In the genomic region with DNA sequence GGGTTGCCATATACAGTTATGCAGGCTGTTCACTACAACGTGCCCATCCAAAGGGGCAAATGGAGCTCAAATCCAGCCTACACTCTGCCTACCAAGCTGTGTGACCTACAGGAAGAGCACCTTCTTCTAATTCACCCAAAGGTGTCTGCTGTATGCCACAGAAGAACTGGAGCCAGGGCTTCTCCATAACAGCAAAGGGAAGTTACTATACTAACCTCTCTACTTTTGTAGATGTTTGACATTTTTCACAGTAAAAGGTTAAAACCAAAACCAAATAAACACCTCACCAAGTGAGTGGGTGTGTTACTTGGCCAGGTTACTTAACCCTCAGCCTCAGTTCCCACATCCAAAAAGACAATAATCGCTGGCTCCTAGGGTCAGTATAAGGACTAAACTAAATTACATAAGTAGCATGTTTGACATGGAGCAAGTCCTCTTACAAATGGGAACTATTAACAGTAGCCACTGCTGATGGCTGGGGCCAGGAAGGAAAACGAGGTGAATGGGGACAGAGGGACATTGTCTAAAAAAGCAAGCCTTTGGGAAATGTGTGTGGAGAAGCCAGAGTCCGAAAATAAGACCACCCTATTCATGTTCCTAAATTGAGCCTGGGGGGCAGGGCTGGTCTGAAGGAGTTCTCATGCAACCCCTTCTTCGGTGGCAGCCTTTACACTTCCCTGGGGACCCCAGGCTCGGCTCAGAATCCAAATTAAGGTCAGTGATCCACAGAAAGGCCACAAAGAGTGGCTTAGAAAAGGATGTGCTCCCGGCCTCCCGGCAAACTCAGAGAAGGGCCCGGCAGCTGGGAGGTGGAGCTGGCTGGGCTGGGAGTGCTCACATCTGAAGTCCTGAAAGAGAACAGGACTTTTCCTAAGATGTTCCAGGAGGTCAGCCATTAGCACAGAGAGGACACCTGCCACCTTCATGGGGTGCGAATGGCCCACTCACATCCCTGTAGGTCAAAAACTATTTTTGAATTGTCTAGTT, we compare ENCODE assay signal across 1 cellular context.
TF ChIP-seq lines count a peak whose summit lies in the region.

No MANE protein-coding gene starts in this region.

TF ChIP-seq in HCT116, 20 proteins besides CTCF, POLR2A, EP300 and RAD21 (continued from another document):
- TF ChIP-seq, protein P1, sequence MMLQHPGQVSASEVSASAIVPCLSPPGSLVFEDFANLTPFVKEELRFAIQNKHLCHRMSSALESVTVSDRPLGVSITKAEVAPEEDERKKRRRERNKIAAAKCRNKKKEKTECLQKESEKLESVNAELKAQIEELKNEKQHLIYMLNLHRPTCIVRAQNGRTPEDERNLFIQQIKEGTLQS (IDR thresholded peaks at IDR 0.05): no peak
- TF ChIP-seq ZFX (IDR thresholded peaks at IDR 0.05) (no peak), JUND (IDR thresholded peaks at IDR 0.05) (no peak), FOSL1 (IDR thresholded peaks at IDR 0.05; ENCODE audit: low read depth) (no peak), POLR2AphosphoS5 (IDR thresholded peaks at IDR 0.05; ENCODE audit: low read depth, low read length) (no peak), SIN3A (IDR thresholded peaks at IDR 0.05; ENCODE audit: low read depth) (no peak), ZNF274 (IDR thresholded peaks at IDR 0.05; ENCODE audit: low read depth, low read length) (no peak), SP1 (IDR thresholded peaks at IDR 0.05; ENCODE audit: low read depth) (no peak), EZH2 (IDR thresholded peaks at IDR 0.05) (no peak), ELF1 (IDR thresholded peaks at IDR 0.05; ENCODE audit: borderline replicate concordance, low read depth) (no peak), CEBPB (IDR thresholded peaks at IDR 0.05; ENCODE audit: low read depth) (no peak), YY1 (IDR thresholded peaks at IDR 0.05; ENCODE audit: extremely low read depth, insufficient replicate concordance, low read depth, low read length) (no peak)
- TF ChIP-seq, protein P2, sequence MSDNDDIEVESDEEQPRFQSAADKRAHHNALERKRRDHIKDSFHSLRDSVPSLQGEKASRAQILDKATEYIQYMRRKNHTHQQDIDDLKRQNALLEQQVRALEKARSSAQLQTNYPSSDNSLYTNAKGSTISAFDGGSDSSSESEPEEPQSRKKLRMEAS (IDR thresholded peaks at IDR 0.05): no peak
